ENCODE assay signal across 22 cellular contexts in the genomic region with DNA sequence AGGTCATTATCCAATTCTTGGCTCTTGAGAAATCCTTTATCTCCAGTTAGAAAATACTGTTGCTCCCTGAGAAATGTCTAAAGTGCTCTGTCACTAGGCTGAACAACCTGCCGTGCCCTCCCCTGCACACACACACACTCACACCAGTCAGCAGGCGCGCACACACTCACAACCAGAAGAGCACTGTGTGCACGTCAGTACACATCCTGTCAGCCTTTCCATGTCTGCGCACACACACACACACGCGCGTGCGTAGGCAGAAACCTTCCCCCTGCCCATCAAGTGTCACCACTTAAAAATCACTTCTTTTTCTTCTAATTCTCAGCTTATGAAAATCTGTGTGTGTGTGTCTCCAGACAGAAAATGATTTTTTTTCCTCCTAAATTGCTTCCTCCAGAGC.
DNase-seq lines count a peak whose midpoint lies in the region; ATAC-seq, FAIRE-seq and TF ChIP-seq lines count a peak whose summit lies in the region.
"Had no signal": no experiment of that assay in that cellular context is flagged by ENCODE, and none has a peak within 500 bp of the region (broad histone marks: within the 10 kb centered on the region; RNA-seq: fewer than 3 reads in every experiment).

No MANE protein-coding gene starts in this region.

- no peak for TF ChIP-seq POLR2A in GM12892 (IDR thresholded peaks at IDR 0.05; ENCODE audit: low read depth, low read length)

- H3K9me3 Mint-ChIP-seq in CD4-positive, alpha-beta memory T cell = no peaks in the 10 kb centered on the region
- no peaks in the 10 kb centered on the region for H3K9me3 Mint-ChIP-seq in activated T-helper 17 cell treated with anti-CD3 and anti-CD28 coated beads, Interleukin-2, amount 50 U/mL, for 72 hours
- H3K9me3 Mint-ChIP-seq: activated B cell treated with CpG ODN at 0.5 μM for 24 hours; activated T-helper 1 cell treated with anti-CD3 and anti-CD28 coated beads, Interleukin-12 subunit alpha, Interleukin-12 subunit beta, Interleukin-2, Interleukin-4 antibody, amounts not matched to agents 30 ng/mL and 10 ng/mL and 1 ng/mL, durations not matched to agents 14 hours and 24 hours and 36 hours; IgD-negative memory B cell; natural killer cell had no signal

- DNase-seq in CD4-positive, alpha-beta memory T cell = peak in 4 of 5 donors; percentile 9 to 52 (median 18)
- DNase-seq in small intestine (peak; percentile 15), GM19239 (ENCODE audit: insufficient read length, low spot score) (no peak), GM12892 (ENCODE audit: insufficient read length) (no peak)
- DNase-seq in effector CD4-positive, alpha-beta T cell = no peak
- DNase-seq: activated B cell treated with CpG ODN at 0.5 μM for 24 hours, HCEC 1CT, MG63, natural killer cell, NCI-H82, Peyer's patch, posterior cingulate gyrus, T-helper 9 cell, testis had no signal

- H3K27me3 ChIP-seq in CD4-positive, alpha-beta memory T cell (ENCODE audit: insufficient read depth, low read length) = no peaks in the 10 kb centered on the region
- peaks cover 0 to 14% of the 10 kb centered on the region in 2 donors for H3K27me3 ChIP-seq in small intestine (ENCODE audit: control insufficient read depth in 2 of 2, insufficient read depth in 2 of 2, low read length in 2 of 2)
- H3K27me3 ChIP-seq: testis had no signal

- CTCF ChIA-PET in CD4-positive, alpha-beta memory T cell (lab: Charles Lee; ENCODE audit: partially characterized antibody) = no interaction called here

- H3K4me3 ChIP-seq in CD4-positive, alpha-beta memory T cell (ENCODE audit: low read length in 2 of 2) = no peak overlapping the region
- no peak overlapping the region for H3K4me3 ChIP-seq in small intestine (ENCODE audit: low read depth in 1 of 2, low read length in 2 of 2)
- H3K4me3 ChIP-seq: esophagus muscularis mucosa, GM12878, MG63, Peyer's patch, SK-N-MC, testis had no signal

- no peak overlapping the region for H3K4me3 Mint-ChIP-seq in CD4-positive, alpha-beta memory T cell
- no peak overlapping the region for H3K4me3 Mint-ChIP-seq in activated T-helper 17 cell treated with anti-CD3 and anti-CD28 coated beads, Interleukin-2, amount 50 U/mL, for 72 hours
- H3K4me3 Mint-ChIP-seq: activated B cell treated with CpG ODN at 0.5 μM for 24 hours; activated T-helper 1 cell treated with anti-CD3 and anti-CD28 coated beads, Interleukin-12 subunit alpha, Interleukin-12 subunit beta, Interleukin-2, Interleukin-4 antibody, amounts not matched to agents 30 ng/mL and 10 ng/mL and 1 ng/mL, durations not matched to agents 14 hours and 24 hours and 36 hours; IgD-negative memory B cell; natural killer cell had no signal

- no peak overlapping the region for H3K27ac ChIP-seq in CD4-positive, alpha-beta memory T cell (ENCODE audit: low read depth, low read length)
- no peak overlapping the region for H3K27ac ChIP-seq in small intestine (ENCODE audit: low read depth in 1 of 2, low read length in 1 of 2)
- H3K27ac ChIP-seq: esophagus muscularis mucosa, Peyer's patch, SK-N-MC, testis had no signal

- H3K27ac Mint-ChIP-seq in CD4-positive, alpha-beta memory T cell = no peak overlapping the region
- H3K27ac Mint-ChIP-seq in activated T-helper 17 cell treated with anti-CD3 and anti-CD28 coated beads, Interleukin-2, amount 50 U/mL, for 72 hours = no peak overlapping the region
- H3K27ac Mint-ChIP-seq: activated B cell treated with CpG ODN at 0.5 μM for 24 hours; activated T-helper 1 cell treated with anti-CD3 and anti-CD28 coated beads, Interleukin-12 subunit alpha, Interleukin-12 subunit beta, Interleukin-2, Interleukin-4 antibody, amounts not matched to agents 30 ng/mL and 10 ng/mL and 1 ng/mL, durations not matched to agents 14 hours and 24 hours and 36 hours; IgD-negative memory B cell; natural killer cell had no signal

- POLR2A ChIA-PET in CD4-positive, alpha-beta memory T cell (lab: Charles Lee; ENCODE audit: partially characterized antibody) = no interaction called here

- WGBS in small intestine, 3 donors = 57 to 70% (median 61%) methylated on average over 9 of the region's 9 CpGs

- H3K9me3 ChIP-seq in CD4-positive, alpha-beta memory T cell (ENCODE audit: control insufficient read depth in 1 of 2, low read length in 2 of 2) = no peaks in the 10 kb centered on the region
- no peaks in the 10 kb centered on the region for H3K9me3 ChIP-seq in small intestine (ENCODE audit: control insufficient read depth, low read depth)
- H3K9me3 ChIP-seq: esophagus muscularis mucosa, MG63, Peyer's patch, testis had no signal

- H3K4me1 ChIP-seq in CD4-positive, alpha-beta memory T cell (ENCODE audit: insufficient read depth, low read length) = peaks cover 32% of the 10 kb centered on the region
- peaks cover 0 to 2% of the 10 kb centered on the region in 2 donors for H3K4me1 ChIP-seq in small intestine (ENCODE audit: control insufficient read depth in 2 of 2, insufficient read depth in 1 of 2, low read depth in 1 of 2, low read length in 1 of 2)

- H3K36me3 ChIP-seq in CD4-positive, alpha-beta memory T cell (ENCODE audit: insufficient read depth, low read length) = no peaks in the 10 kb centered on the region
- H3K36me3 ChIP-seq in small intestine (ENCODE audit: control insufficient read depth in 2 of 2, insufficient read depth in 2 of 2, low read length in 2 of 2) = no peaks in the 10 kb centered on the region
- H3K36me3 ChIP-seq: esophagus muscularis mucosa, MG63, Peyer's patch had no signal

- peaks cover 0 to 4% (median under 1%) of the 10 kb centered on the region in 4 donors for H3K4me1 Mint-ChIP-seq in CD4-positive, alpha-beta memory T cell
- H3K4me1 Mint-ChIP-seq in activated T-helper 17 cell treated with anti-CD3 and anti-CD28 coated beads, Interleukin-2, amount 50 U/mL, for 72 hours = no peaks in the 10 kb centered on the region

- no peak for FAIRE-seq in small intestine (lab: Jason Lieb, UNC)
- no peak for FAIRE-seq in GM19239 (lab: Jason Lieb, UNC)
- no peak for FAIRE-seq in GM12892 (lab: Jason Lieb, UNC)
- FAIRE-seq: GM12878 had no signal

- peaks cover 12 to 13% of the 10 kb centered on the region in 2 donors for H3K27me3 Mint-ChIP-seq in CD4-positive, alpha-beta memory T cell
- H3K27me3 Mint-ChIP-seq in activated T-helper 17 cell treated with anti-CD3 and anti-CD28 coated beads, Interleukin-2, amount 50 U/mL, for 72 hours = peaks cover 5% of the 10 kb centered on the region

- peak; percentile 77 for ATAC-seq in activated T-helper 17 cell treated with anti-CD3 and anti-CD28 coated beads, Interleukin-2, amount 50 U/mL, for 72 hours (replicated peaks)
- no peak for ATAC-seq in GM19023 (IDR thresholded peaks at IDR 0.05; ENCODE audit: unreplicated experiment)
- ATAC-seq: GM12878, natural killer cell had no signal

- intact Hi-C loops in CD4-positive, alpha-beta memory T cell (cut with micrococcal nuclease) = no loop called here

- no peaks in the 10 kb centered on the region for H3K36me3 Mint-ChIP-seq in CD4-positive, alpha-beta memory T cell
- H3K36me3 Mint-ChIP-seq in activated T-helper 17 cell treated with anti-CD3 and anti-CD28 coated beads, Interleukin-2, amount 50 U/mL, for 72 hours (ENCODE audit: low read depth) = no peaks in the 10 kb centered on the region
- H3K36me3 Mint-ChIP-seq: IgD-negative memory B cell, natural killer cell had no signal

TF ChIP-seq in PFSK-1, 5 proteins besides CTCF, POLR2A, EP300 and RAD21:
- TF ChIP-seq FOXP2 (optimal IDR thresholded peaks at IDR 0.05; ENCODE audit: borderline replicate concordance, extremely low read depth, extremely low read length, insufficient read depth) = peak; percentile 23
- TF ChIP-seq, protein P1, sequence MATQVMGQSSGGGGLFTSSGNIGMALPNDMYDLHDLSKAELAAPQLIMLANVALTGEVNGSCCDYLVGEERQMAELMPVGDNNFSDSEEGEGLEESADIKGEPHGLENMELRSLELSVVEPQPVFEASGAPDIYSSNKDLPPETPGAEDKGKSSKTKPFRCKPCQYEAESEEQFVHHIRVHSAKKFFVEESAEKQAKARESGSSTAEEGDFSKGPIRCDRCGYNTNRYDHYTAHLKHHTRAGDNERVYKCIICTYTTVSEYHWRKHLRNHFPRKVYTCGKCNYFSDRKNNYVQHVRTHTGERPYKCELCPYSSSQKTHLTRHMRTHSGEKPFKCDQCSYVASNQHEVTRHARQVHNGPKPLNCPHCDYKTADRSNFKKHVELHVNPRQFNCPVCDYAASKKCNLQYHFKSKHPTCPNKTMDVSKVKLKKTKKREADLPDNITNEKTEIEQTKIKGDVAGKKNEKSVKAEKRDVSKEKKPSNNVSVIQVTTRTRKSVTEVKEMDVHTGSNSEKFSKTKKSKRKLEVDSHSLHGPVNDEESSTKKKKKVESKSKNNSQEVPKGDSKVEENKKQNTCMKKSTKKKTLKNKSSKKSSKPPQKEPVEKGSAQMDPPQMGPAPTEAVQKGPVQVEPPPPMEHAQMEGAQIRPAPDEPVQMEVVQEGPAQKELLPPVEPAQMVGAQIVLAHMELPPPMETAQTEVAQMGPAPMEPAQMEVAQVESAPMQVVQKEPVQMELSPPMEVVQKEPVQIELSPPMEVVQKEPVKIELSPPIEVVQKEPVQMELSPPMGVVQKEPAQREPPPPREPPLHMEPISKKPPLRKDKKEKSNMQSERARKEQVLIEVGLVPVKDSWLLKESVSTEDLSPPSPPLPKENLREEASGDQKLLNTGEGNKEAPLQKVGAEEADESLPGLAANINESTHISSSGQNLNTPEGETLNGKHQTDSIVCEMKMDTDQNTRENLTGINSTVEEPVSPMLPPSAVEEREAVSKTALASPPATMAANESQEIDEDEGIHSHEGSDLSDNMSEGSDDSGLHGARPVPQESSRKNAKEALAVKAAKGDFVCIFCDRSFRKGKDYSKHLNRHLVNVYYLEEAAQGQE (IDR thresholded peaks at IDR 0.05; ENCODE audit: insufficient read depth in 1 of 2, low read depth in 2 of 2, low read length in 2 of 2) = no peak

Comparison
In these comparisons a context has a peak if more than half of its experiments do, and no peak if none do; other contexts are left out.
1. DNase-seq: peak in CD4-positive, alpha-beta memory T cell (4 of 5) and small intestine (single experiment); none in GM19239 (single experiment), GM12892 (single experiment) and effector CD4-positive, alpha-beta T cell (single experiment).